In genomic region chr10:29033311-29033940, GRCh38 we compare ENCODE assay signal across 16 cellular contexts.
DNase-seq lines count a peak whose midpoint lies in the region; ATAC-seq and TF ChIP-seq lines count a peak whose summit lies in the region.
"Had no signal": no experiment of that assay in that cellular context is flagged by ENCODE, and none has a peak within 500 bp of the region (broad histone marks: within the 10 kb centered on the region; RNA-seq: fewer than 3 reads in every experiment).

No MANE protein-coding gene starts in this region.

- TF ChIP-seq CTCF in GM10266 (IDR thresholded peaks at IDR 0.05; ENCODE audit: control insufficient read depth, insufficient read depth, low read depth, missing control alignments) (no peak), GM13977 (IDR thresholded peaks at IDR 0.05; ENCODE audit: extremely low read depth, insufficient read depth, missing control alignments) (no peak)

- ATAC-seq in GM19395 (IDR thresholded peaks at IDR 0.05; ENCODE audit: unreplicated experiment) (peak; percentile 84), HG02885 (IDR thresholded peaks at IDR 0.05; ENCODE audit: poor library complexity, unreplicated experiment) (peak; percentile 78)

- in situ Hi-C loops in GM13977 (cut with MboI; ENCODE audit: low pct_unique_long_range_greater_than_20kb, low sequenced_read_pairs, unreplicated experiment) = no loop called here

- intact Hi-C loops in cardiac septum (cut with DNase I) = no loop called here

- DNase-seq in GM10266 (ENCODE audit: extremely low spot score) = peak; percentile 17
- peak; percentile 8 for DNase-seq in LoVo (ENCODE audit: low spot score)
- DNase-seq in ecto neural progenitor cell (ENCODE audit: low spot score) = no peak
- DNase-seq in cardiac septum (ENCODE audit: low spot score) = no peak
- no peak for DNase-seq in activated T-cell treated with anti-CD3 and anti-CD28 coated beads, Interleukin-2, amount 50 U/mL, for 48 hours
- DNase-seq in GM13977 (ENCODE audit: low spot score) = no peak
- DNase-seq: activated CD4-positive, alpha-beta T cell treated with anti-CD3 and anti-CD28 coated beads, Interleukin-2, amount 50 U/mL, for 1 hour; CD8-positive, alpha-beta memory T cell; mesenchymal stem cell; NK-92 treated with Interleukin-12 subunit alpha and Interleukin-12 subunit beta, amount 100 ng/mL, for 24 hours; SIG-M5; stimulated activated naive CD4-positive, alpha-beta T cell; T1000; uterus had no signal

Comparison
In these comparisons a context has a peak if more than half of its experiments do, and no peak if none do; other contexts are left out.
1. DNase-seq: peak in GM10266 (single experiment) and LoVo (single experiment); none in ecto neural progenitor cell (single experiment), cardiac septum (single experiment), activated T-cell treated with anti-CD3 and anti-CD28 coated beads, Interleukin-2, amount 50 U/mL, for 48 hours (0 of 2) and GM13977 (single experiment).